ENCODE assay signal across 8 cellular contexts in the genomic region with DNA sequence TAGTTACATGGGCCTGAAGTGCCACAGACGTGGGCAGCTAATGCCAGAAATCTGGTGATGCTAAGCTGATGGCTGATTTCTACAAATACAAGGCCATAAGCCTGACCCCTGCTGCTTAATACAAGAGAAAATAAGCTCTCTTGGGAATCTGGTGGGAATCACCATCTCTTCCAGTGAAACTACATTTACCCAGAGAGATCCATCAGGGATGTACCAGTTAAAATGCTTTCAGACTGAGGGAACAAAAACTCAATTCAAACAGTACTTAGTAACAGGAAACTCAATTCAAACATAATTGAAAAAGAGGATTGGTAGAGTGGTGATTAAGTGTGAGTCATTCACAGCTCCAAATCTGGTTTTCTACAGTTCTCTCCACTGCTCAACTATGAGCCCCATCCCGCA. TPM values are rescaled to one million over a fixed set of nuclear protein-coding genes. Genes with fewer than 3 reads are reported as not detected.
DNase-seq lines count a peak whose midpoint lies in the region; ATAC-seq and TF ChIP-seq lines count a peak whose summit lies in the region.
"Had no signal": no experiment of that assay in that cellular context is flagged by ENCODE, and none has a peak within 500 bp of the region (broad histone marks: within the 10 kb centered on the region; RNA-seq: fewer than 3 reads in every experiment).

No MANE protein-coding gene starts in this region.

- TF ChIP-seq POLR2A in esophagus squamous epithelium (IDR thresholded peaks at IDR 0.05) (no peak), spleen (IDR thresholded peaks at IDR 0.05) (no peak)

- H3K4me1 Mint-ChIP-seq in HFFc6 (ENCODE audit: low read depth), result peaks cover 44% of the 10 kb centered on the region

- peak overlapping the region; percentile 91 for H3K27ac ChIP-seq in RWPE2 (ENCODE audit: poor library complexity, severe bottlenecking)
- H3K27ac ChIP-seq in esophagus squamous epithelium, result peak overlapping the region; percentile 82 to 98 (median 93)
- peak overlapping the region in 6 of 8 donors; percentile 5 to 95 (median 86) for H3K27ac ChIP-seq in spleen

- intact Hi-C loops in esophagus squamous epithelium (cut with DNase I), result no loop called here
- intact Hi-C loops in spleen (cut with DNase I; ENCODE audit: low total_unique reads), result no loop called here

- no peaks in the 10 kb centered on the region for H3K9me3 Mint-ChIP-seq in HFFc6

- H3K4me3 ChIP-seq in RWPE2 (ENCODE audit: severe bottlenecking) (no peak overlapping the region), esophagus squamous epithelium (peak overlapping the region in 1 of 4 donors; percentile 76), spleen (no peak overlapping the region)

- peak; percentile 74 for DNase-seq in HFFc6
- DNase-seq in RWPE2 (ENCODE audit: low spot score), result no peak
- no peak for DNase-seq in esophagus squamous epithelium (lab: John Stamatoyannopoulos, UW)
- no peak for DNase-seq in spleen
- DNase-seq in D341Med (ENCODE audit: low spot score), result no peak
- DNase-seq in NCI-H2227 (lab: John Stamatoyannopoulos, UW; ENCODE audit: unreplicated experiment), result no peak
- DNase-seq in ecto neural progenitor cell (ENCODE audit: low spot score), result no peak

- peak; percentile 49 for ATAC-seq in RWPE2 (ENCODE audit: low read depth)

- H3K27me3 ChIP-seq in RWPE2 (ENCODE audit: insufficient read depth, poor library complexity, severe bottlenecking), result no peaks in the 10 kb centered on the region
- peaks cover 0 to 34% (median 0%) of the 10 kb centered on the region in 4 donors for H3K27me3 ChIP-seq in esophagus squamous epithelium
- H3K27me3 ChIP-seq in spleen (replicated peaks in 1 of 7), result peaks cover 0 to 61% (median 19%) of the 10 kb centered on the region in 7 donors

- H3K4me1 ChIP-seq in RWPE2 (ENCODE audit: insufficient read depth, poor library complexity, severe bottlenecking) (peaks cover 26% of the 10 kb centered on the region), esophagus squamous epithelium (peaks cover 12 to 58% (median 27%) of the 10 kb centered on the region in 3 donors), spleen (peaks cover 3 to 39% (median 18%) of the 10 kb centered on the region in 6 donors)
- H3K4me1 ChIP-seq: parathyroid adenoma had no signal

- H3K4me3 Mint-ChIP-seq in HFFc6, result peak overlapping the region; percentile 96

- TF ChIP-seq CTCF in HFFc6 (IDR thresholded peaks at IDR 0.05), result 0 out of 2 replicates have a peak, but pooled peaks have one; percentile 8
- no peak for TF ChIP-seq CTCF in RWPE2 (IDR thresholded peaks at IDR 0.05; ENCODE audit: poor library complexity, severe bottlenecking)
- TF ChIP-seq CTCF in esophagus squamous epithelium (IDR thresholded peaks at IDR 0.05), result no peak
- no peak for TF ChIP-seq CTCF in spleen (IDR thresholded peaks at IDR 0.05 in 8 of 11, conservative IDR thresholded peaks at IDR 0.05 in 3 of 11)

- H3K36me3 ChIP-seq in RWPE2 (ENCODE audit: low read depth) (0 out of 2 replicates have a peak, but pooled peaks cover 5% of the 10 kb centered on the region), esophagus squamous epithelium (no peaks in the 10 kb centered on the region), spleen (no peaks in the 10 kb centered on the region)

- peaks cover 15% of the 10 kb centered on the region for H3K36me3 Mint-ChIP-seq in HFFc6 (ENCODE audit: low read depth)

- 33 to 34% methylated on average over 2 of the region's 2 CpGs for WGBS in esophagus squamous epithelium, 2 donors
- 59 to 94% (median 75%) methylated on average over 2 of the region's 2 CpGs for WGBS in spleen, 5 donors

- H3K27me3 Mint-ChIP-seq in HFFc6 (ENCODE audit: insufficient read depth), result no peaks in the 10 kb centered on the region; the same call in 1 of the 2 replicates

- peak overlapping the region; percentile 98 for H3K27ac Mint-ChIP-seq in HFFc6

- H3K9me3 ChIP-seq in RWPE2 (ENCODE audit: severe bottlenecking) (no peaks in the 10 kb centered on the region), esophagus squamous epithelium (no peaks in the 10 kb centered on the region), spleen (no peaks in the 10 kb centered on the region)

RNA-seq across cellular contexts. Expression of gene CAVIN3, which starts 1.7 kb away (rescaled TPM):
- total RNA-seq in HFFc6 (2021; fragmentation: NEBNext Ultra II Directional; extraction: Animal tissue kit (Norgen Biotek cat#: 25700)), result 100 to 1,000 TPM; 140 to 235 (median 203) TPM
- total RNA-seq in esophagus squamous epithelium (10 to 100 TPM; 16.6 to 65.0 (median 25.3) TPM), spleen (10 to 100 TPM; 10.5 to 42.9 (median 31.8) TPM)
- polyA plus RNA-seq in spleen, result 10 to 100 TPM; 22.3 to 40.2 (median 35.1) TPM
